In genomic region chr1:113073457-113073950, GRCh38 we compare ENCODE assay signal across 3 cellular contexts.
TF ChIP-seq lines count a peak whose summit lies in the region.

No MANE protein-coding gene starts in this region.

TF ChIP-seq in A549, 52 proteins besides CTCF, POLR2A, EP300 and RAD21 (continued from another document):
- peak; percentile 4; the same call in 1 of the 2 replicates for TF ChIP-seq MAX (IDR thresholded peaks at IDR 0.05)
- peak; percentile 14; the same call in 1 of the 2 replicates for TF ChIP-seq HMGXB4 (CRISPR knock-in tag; IDR thresholded peaks at IDR 0.05; ENCODE audit: borderline replicate concordance)
- no peak for TF ChIP-seq BCL3 (IDR thresholded peaks at IDR 0.05)

TF ChIP-seq in PFSK-1, 5 proteins besides CTCF, POLR2A, EP300 and RAD21 (continued from another document):
- no peak for TF ChIP-seq REST (IDR thresholded peaks at IDR 0.05; ENCODE audit: insufficient read depth in 1 of 2, low read depth in 2 of 2, low read length in 2 of 2)
- peak; percentile 53 for TF ChIP-seq FOXP2 (optimal IDR thresholded peaks at IDR 0.05; ENCODE audit: borderline replicate concordance, extremely low read depth, extremely low read length, insufficient read depth)

TF ChIP-seq in H1, 55 proteins besides CTCF, POLR2A, EP300 and RAD21 (continued from another document):
- TF ChIP-seq PHF8 (conservative IDR thresholded peaks at IDR 0.05; ENCODE audit: low read depth, low read length) (peak; percentile 39), RBBP5 (IDR thresholded peaks at IDR 0.05; ENCODE audit: borderline replicate concordance, low read depth, low read length) (no peak), KDM5A (IDR thresholded peaks at IDR 0.05; ENCODE audit: low read length) (0 out of 2 replicates have a peak, but pooled peaks have one; percentile 21), MAFK (IDR thresholded peaks at IDR 0.05; ENCODE audit: low read depth, low read length) (no peak), GTF2F1 (IDR thresholded peaks at IDR 0.05; ENCODE audit: borderline replicate concordance, low read depth, low read length) (no peak), SIX5 (IDR thresholded peaks at IDR 0.05; ENCODE audit: low read depth, low read length) (no peak), TBP (IDR thresholded peaks at IDR 0.05; ENCODE audit: low read depth, low read length) (no peak), CHD7 (IDR thresholded peaks at IDR 0.05; ENCODE audit: insufficient replicate concordance, low read length) (no peak), USF2 (IDR thresholded peaks at IDR 0.05; ENCODE audit: low read length) (no peak), E2F6 (IDR thresholded peaks at IDR 0.05) (no peak), YY1 (IDR thresholded peaks at IDR 0.05; ENCODE audit: low read depth, low read length) (peak; percentile 0; the same call in 1 of the 2 replicates), HDAC2 (IDR thresholded peaks at IDR 0.05; ENCODE audit: borderline replicate concordance in 1 of 2, low read depth in 2 of 2, low read length in 2 of 2) (no peak), EZH2 (IDR thresholded peaks at IDR 0.05; ENCODE audit: low read depth, low read length, severe bottlenecking) (no peak), NRF1 (IDR thresholded peaks at IDR 0.05; ENCODE audit: low read depth, low read length) (no peak), CBX8 (IDR thresholded peaks at IDR 0.05; ENCODE audit: borderline replicate concordance, low read depth, low read length) (no peak), SUZ12 (IDR thresholded peaks at IDR 0.05; ENCODE audit: low read length) (no peak), POU5F1 (IDR thresholded peaks at IDR 0.05; ENCODE audit: low read depth, low read length) (no peak), HDAC6 (IDR thresholded peaks at IDR 0.05; ENCODE audit: low read depth, low read length) (no peak), SP2 (IDR thresholded peaks at IDR 0.05; ENCODE audit: low read length) (no peak), ATF2 (IDR thresholded peaks at IDR 0.05; ENCODE audit: low read length) (no peak), JUND (IDR thresholded peaks at IDR 0.05; ENCODE audit: low read length) (no peak), SP1 (IDR thresholded peaks at IDR 0.05; ENCODE audit: low read depth, low read length) (no peak), NANOG (IDR thresholded peaks at IDR 0.05; ENCODE audit: insufficient read depth, low read depth, low read length, poor library complexity, severe bottlenecking) (no peak), KDM4A (IDR thresholded peaks at IDR 0.05; ENCODE audit: low read depth, low read length, severe bottlenecking) (no peak), FOSL1 (IDR thresholded peaks at IDR 0.05; ENCODE audit: insufficient read depth, low read depth, low read length) (no peak), RFX5 (IDR thresholded peaks at IDR 0.05; ENCODE audit: borderline replicate concordance, low read depth, low read length) (no peak), CHD1 (IDR thresholded peaks at IDR 0.05; ENCODE audit: low read depth, low read length) (no peak), EGR1 (IDR thresholded peaks at IDR 0.05; ENCODE audit: borderline replicate concordance, low read depth, low read length) (no peak), CBX5 (IDR thresholded peaks at IDR 0.05; ENCODE audit: low read depth, low read length) (no peak), BCL11A (IDR thresholded peaks at IDR 0.05; ENCODE audit: low read depth in 2 of 2, low read length in 2 of 2) (no peak), TAF1 (IDR thresholded peaks at IDR 0.05; ENCODE audit: low read depth, low read length) (no peak; the same call in none of the 2 replicates), TAF7 (optimal IDR thresholded peaks at IDR 0.05; ENCODE audit: borderline replicate concordance, low read depth, low read length) (peak; percentile 76), MAX (IDR thresholded peaks at IDR 0.05) (no peak), JUN (IDR thresholded peaks at IDR 0.05; ENCODE audit: low read depth, low read length) (no peak), KDM1A (IDR thresholded peaks at IDR 0.05; ENCODE audit: borderline replicate concordance, low read length) (0 out of 2 replicates have a peak, but pooled peaks have one; percentile 32), CHD2 (IDR thresholded peaks at IDR 0.05; ENCODE audit: low read length) (no peak), CEBPB (IDR thresholded peaks at IDR 0.05; ENCODE audit: low read depth, low read length) (no peak), SIN3A (conservative IDR thresholded peaks at IDR 0.05 in 1 of 2, IDR thresholded peaks at IDR 0.05 in 1 of 2; ENCODE audit: low read depth in 1 of 2, low read length in 2 of 2) (peak; percentile 14 to 83; a peak in 1 of 4 replicates), TCF12 (IDR thresholded peaks at IDR 0.05; ENCODE audit: low read depth, low read length) (no peak), ASH2L (IDR thresholded peaks at IDR 0.05; ENCODE audit: low read length) (no peak), CREB1 (IDR thresholded peaks at IDR 0.05) (no peak), SAP30 (IDR thresholded peaks at IDR 0.05; ENCODE audit: insufficient read depth, insufficient replicate concordance, low read length) (peak; percentile 23), GABPA (IDR thresholded peaks at IDR 0.05; ENCODE audit: borderline replicate concordance, insufficient read depth, low read length) (no peak), SRF (IDR thresholded peaks at IDR 0.05; ENCODE audit: low read depth, low read length) (no peak), RXRA (IDR thresholded peaks at IDR 0.05; ENCODE audit: insufficient read depth, low read depth, low read length) (no peak), POLR2AphosphoS5 (IDR thresholded peaks at IDR 0.05; ENCODE audit: low read depth, low read length) (no peak; the same call in 1 of the 2 replicates), ATF3 (IDR thresholded peaks at IDR 0.05; ENCODE audit: insufficient read depth, low read depth, low read length) (no peak), BACH1 (IDR thresholded peaks at IDR 0.05; ENCODE audit: low read length) (no peak), ZNF274 (IDR thresholded peaks at IDR 0.05; ENCODE audit: borderline replicate concordance, extremely low read depth, low read length) (no peak), SIRT6 (IDR thresholded peaks at IDR 0.05; ENCODE audit: low read length) (no peak), CTBP2 (IDR thresholded peaks at IDR 0.05; ENCODE audit: borderline replicate concordance, insufficient read depth, insufficient read length, low read length) (no peak), TEAD4 (IDR thresholded peaks at IDR 0.05; ENCODE audit: low read depth, low read length) (peak; percentile 49), SP4 (IDR thresholded peaks at IDR 0.05; ENCODE audit: low read length) (no peak), BRCA1 (IDR thresholded peaks at IDR 0.05; ENCODE audit: low read depth, low read length) (no peak)
